ENCODE assay signal across 9 cellular contexts in genomic region chr7:149624006-149624405, GRCh38.
DNase-seq lines count a peak whose midpoint lies in the region; ATAC-seq, FAIRE-seq and TF ChIP-seq lines count a peak whose summit lies in the region.
"Had no signal": no experiment of that assay in that cellular context is flagged by ENCODE, and none has a peak within 500 bp of the region (broad histone marks: within the 10 kb centered on the region; RNA-seq: fewer than 3 reads in every experiment).

No MANE protein-coding gene starts in this region.

- H2AFZ ChIP-seq in PC-3 (ENCODE audit: low read length): peak overlapping the region; percentile 99; the same call in 1 of the 2 replicates

- peak overlapping the region; percentile 92 for H3K9ac ChIP-seq in PC-3 (ENCODE audit: low read length)

- H3F3A ChIP-seq in PC-3 (ENCODE audit: low read length, unreplicated experiment): no peaks in the 10 kb centered on the region

- H3K4me1 ChIP-seq in PC-3 (ENCODE audit: insufficient read depth, low read length): peaks cover 17% of the 10 kb centered on the region
- H3K4me1 ChIP-seq in psoas muscle: peaks cover 24% of the 10 kb centered on the region

- H3K36me3 Mint-ChIP-seq in activated naive CD4-positive, alpha-beta T cell treated with anti-CD3 and anti-CD28 coated beads for 36 hours (ENCODE audit: low read depth): peaks cover 19% of the 10 kb centered on the region

- H3K4me3 ChIP-seq in PC-3 (ENCODE audit: low read length) (peak overlapping the region; percentile 99), psoas muscle (peak overlapping the region; percentile 95)

- peak overlapping the region; percentile 90 for H3K4me2 ChIP-seq in PC-3 (ENCODE audit: low read length)

- H3K9me3 Mint-ChIP-seq in activated naive CD4-positive, alpha-beta T cell treated with anti-CD3 and anti-CD28 coated beads for 36 hours: no peaks in the 10 kb centered on the region

- peak overlapping the region; percentile 82 for H3K27ac Mint-ChIP-seq in activated naive CD4-positive, alpha-beta T cell treated with anti-CD3 and anti-CD28 coated beads for 36 hours

- peak overlapping the region; percentile 93 for H3K4me3 Mint-ChIP-seq in activated naive CD4-positive, alpha-beta T cell treated with anti-CD3 and anti-CD28 coated beads for 36 hours

- DNase-seq in GM12892 (ENCODE audit: insufficient read length) (peak; percentile 32), PC-3 (peak; percentile 17), cardiac septum (ENCODE audit: low spot score) (peak; percentile 75), psoas muscle (peak; percentile 31 to 63), COLO829 (ENCODE audit: low spot score) (no peak)
- peak; percentile 65 for DNase-seq in activated naive CD4-positive, alpha-beta T cell treated with anti-CD3 and anti-CD28 coated beads for 36 hours

- H3K9me3 ChIP-seq in PC-3 (ENCODE audit: low read length) (no peaks in the 10 kb centered on the region), psoas muscle (no peaks in the 10 kb centered on the region)

- no peak overlapping the region for H3K27ac ChIP-seq in PC-3 (ENCODE audit: low read length)
- H3K27ac ChIP-seq in psoas muscle: peak overlapping the region; percentile 86

- H3K27me3 Mint-ChIP-seq in activated naive CD4-positive, alpha-beta T cell treated with anti-CD3 and anti-CD28 coated beads for 36 hours (ENCODE audit: low read depth): no peaks in the 10 kb centered on the region

- peaks cover 33% of the 10 kb centered on the region for H3K4me1 Mint-ChIP-seq in activated naive CD4-positive, alpha-beta T cell treated with anti-CD3 and anti-CD28 coated beads for 36 hours (ENCODE audit: low read depth)

- H3K27me3 ChIP-seq in PC-3 (ENCODE audit: low read length) (peaks cover 1% of the 10 kb centered on the region), psoas muscle (ENCODE audit: insufficient read depth in 3 of 3, low read length in 2 of 3) (no peaks in the 10 kb centered on the region)

- POLR2A ChIA-PET in PC-3 (lab: Charles Lee; ENCODE audit: unreplicated experiment): no interaction called here

- no peaks in the 10 kb centered on the region for H4K20me1 ChIP-seq in PC-3 (ENCODE audit: low read length)

- peak; percentile 14 for ATAC-seq in HG02623 (IDR thresholded peaks at IDR 0.05; ENCODE audit: unreplicated experiment)
- peak; percentile 34 for ATAC-seq in PC-3
- peak; percentile 12 to 31 (median 22) for ATAC-seq in psoas muscle
- ATAC-seq in GM18861 (IDR thresholded peaks at IDR 0.05; ENCODE audit: unreplicated experiment): no peak

- no peak for TF ChIP-seq POLR2A in GM12892 (IDR thresholded peaks at IDR 0.05; ENCODE audit: low read depth, low read length)

- peaks cover 29% of the 10 kb centered on the region for H3K79me2 ChIP-seq in PC-3 (ENCODE audit: low read length)

- WGBS in psoas muscle, 3 donors: 0 to 2% (median 1%) methylated on average over 21 to 28 of the region's 28 CpGs

- peak; percentile 24 for FAIRE-seq in GM12892 (lab: Jason Lieb, UNC)
- FAIRE-seq: endometrium had no signal

- no TSS peak for BruUV-seq in PC-3 (replicated peaks; lab: Mats Ljungman, UMichigan)

- TF ChIP-seq CTCF in PC-3 (conservative IDR thresholded peaks at IDR 0.05; ENCODE audit: low read depth, low read length) (no peak), psoas muscle (IDR thresholded peaks at IDR 0.05) (no peak)

- intact Hi-C loops in PC-3 (cut with micrococcal nuclease) (loop anchor here (1.0 to 10.0 kb wide), 4 partner anchors 91 to 199 kb away; a partner anchor contains a TSS), cardiac septum (cut with DNase I) (loop anchor here (2.0 kb wide), 1 partner anchor 127 kb away; the partner anchor contains the start of gene ZNF746), psoas muscle (cut with DNase I) (no loop called here)
- intact Hi-C loops in activated naive CD4-positive, alpha-beta T cell treated with anti-CD3 and anti-CD28 coated beads for 36 hours (cut with micrococcal nuclease): loop anchor here (1.0 to 5.0 kb wide), 12 partner anchors 24 to 597 kb away; partner anchors contain the start of genes PDIA4, ZNF212, ZNF282 and ZNF398

- H3K36me3 ChIP-seq in PC-3 (ENCODE audit: low read depth, low read length) (peaks cover 11% of the 10 kb centered on the region; the same call in 1 of the 2 replicates), psoas muscle (ENCODE audit: insufficient read depth in 1 of 2, low read depth in 1 of 2) (peaks cover 0 to 24% of the 10 kb centered on the region in 2 donors)

- no peaks in the 10 kb centered on the region for H3K9me2 ChIP-seq in PC-3 (replicated peaks; ENCODE audit: low read length)

- CTCF ChIA-PET in PC-3 (lab: Charles Lee): interaction anchor here (0.6 to 0.8 kb wide), 2 partner anchors 25 to 39 kb away, joined by 4 read pairs; no protein-coding TSS in a partner anchor
- CTCF ChIA-PET in activated naive CD4-positive, alpha-beta T cell treated with anti-CD3 and anti-CD28 coated beads for 36 hours (lab: Charles Lee): interaction anchor here (0.6 to 3.1 kb wide), 19 partner anchors 10 to 619 kb away, joined by 3 to 13 read pairs (median 3); no protein-coding TSS in a partner anchor

Comparison
In these comparisons a context has a peak if more than half of its experiments do, and no peak if none do; other contexts are left out.
1. intact Hi-C loops: an anchor here in PC-3 (1.0 to 10.0 kb wide), activated naive CD4-positive, alpha-beta T cell treated with anti-CD3 and anti-CD28 coated beads for 36 hours (1.0 to 5.0 kb wide) and cardiac septum (2.0 kb wide); none called in psoas muscle.